Comparison of ENCODE assay signal across 10 cellular contexts in genomic region chr3:113643583-113643982, GRCh38.
"Had no signal": no experiment of that assay in that cellular context is flagged by ENCODE, and none has a peak within 500 bp of the region (broad histone marks: within the 10 kb centered on the region; RNA-seq: fewer than 3 reads in every experiment).

No MANE protein-coding gene starts in this region.

- DNase-seq: H7, HFFc6, Karpas-422, KBM-7 had no signal

- H3K4me3 Mint-ChIP-seq: GM23338, HFFc6, IgD-negative memory B cell had no signal

- H2AFZ ChIP-seq: GM23338 had no signal

- H3K4me1 Mint-ChIP-seq: GM23338, IgD-negative memory B cell had no signal

- ATAC-seq: GM23338, HCT116 had no signal

- H3K27ac ChIP-seq: HL-60, KMS-11 had no signal

- H3K9ac ChIP-seq: KMS-11 had no signal

- H3K27me3 Mint-ChIP-seq: IgD-negative memory B cell had no signal

- H3K4me3 ChIP-seq: GM23338, HAP-1 had no signal

- H3K36me3 ChIP-seq: HAP-1 had no signal

- H3K4me2 ChIP-seq: GM23338, KMS-11 had no signal

- H3K4me1 ChIP-seq: HAP-1 had no signal

- H3K27ac Mint-ChIP-seq: GM23338, HFFc6, IgD-negative memory B cell had no signal
